In the genomic region with DNA sequence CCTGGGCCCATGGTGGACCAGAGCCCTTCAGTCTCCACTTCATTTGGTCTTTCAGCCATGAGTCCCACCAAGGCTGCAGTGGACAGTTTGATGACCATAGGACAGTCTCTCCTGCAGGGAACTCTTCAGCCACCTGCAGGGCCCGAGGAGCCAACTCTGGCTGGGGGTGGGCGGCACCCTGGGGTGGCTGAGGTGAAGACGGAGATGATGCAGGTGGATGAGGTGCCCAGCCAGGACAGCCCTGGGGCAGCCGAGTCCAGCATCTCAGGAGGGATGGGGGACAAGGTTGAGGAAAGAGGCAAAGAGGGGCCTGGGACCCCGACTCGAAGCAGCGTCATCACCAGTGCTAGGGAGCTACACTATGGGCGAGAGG, we compare ENCODE assay signal across 25 cellular contexts. TPM values are rescaled to one million over a fixed set of nuclear protein-coding genes. Genes with fewer than 3 reads are reported as not detected.
DNase-seq lines count a peak whose midpoint lies in the region; ATAC-seq and TF ChIP-seq lines count a peak whose summit lies in the region.
"Had no signal": no experiment of that assay in that cellular context is flagged by ENCODE, and none has a peak within 500 bp of the region (broad histone marks: within the 10 kb centered on the region; RNA-seq: fewer than 3 reads in every experiment).

No MANE protein-coding gene starts in this region.

- TF ChIP-seq EP300 in ovary (IDR thresholded peaks at IDR 0.05): no peak

- no peak for ATAC-seq in HG03439 (IDR thresholded peaks at IDR 0.05; ENCODE audit: unreplicated experiment)
- ATAC-seq: foreskin keratinocyte; naive thymus-derived CD8-positive, alpha-beta T cell had no signal

- TF ChIP-seq POLR2A in Peyer's patch (IDR thresholded peaks at IDR 0.05) (no peak), ovary (IDR thresholded peaks at IDR 0.05) (no peak), thyroid gland (IDR thresholded peaks at IDR 0.05) (no peak)

- H3K27ac ChIP-seq in Peyer's patch (no peak overlapping the region), ascending aorta (peak overlapping the region; percentile 97 to 98), ovary (peak overlapping the region in 1 of 2 donors; percentile 38), thyroid gland (peak overlapping the region in 2 of 3 donors; percentile 68 to 100)
- H3K27ac ChIP-seq: epithelial cell of prostate, foreskin keratinocyte had no signal

- H3K36me3 ChIP-seq in Peyer's patch (peaks cover 0 to 58% (median 2%) of the 10 kb centered on the region in 3 donors), ascending aorta (peaks cover 71 to 86% of the 10 kb centered on the region in 2 donors), ovary (peaks cover 3% of the 10 kb centered on the region), thyroid gland (peaks cover 55 to 69% of the 10 kb centered on the region in 2 donors)

- H3K9me3 ChIP-seq in Peyer's patch: no peaks in the 10 kb centered on the region
- no peaks in the 10 kb centered on the region for H3K9me3 ChIP-seq in ascending aorta
- H3K9me3 ChIP-seq in ovary: no peaks in the 10 kb centered on the region
- no peaks in the 10 kb centered on the region for H3K9me3 ChIP-seq in thyroid gland

- H3K27me3 ChIP-seq in Peyer's patch (no peaks in the 10 kb centered on the region), ascending aorta (no peaks in the 10 kb centered on the region), ovary (no peaks in the 10 kb centered on the region), thyroid gland (no peaks in the 10 kb centered on the region)

- intact Hi-C loops in ascending aorta (cut with DNase I): no loop called here
- intact Hi-C loops in ovary (cut with DNase I): loop anchor here (5.0 kb wide), 3 partner anchors 98 to 193 kb away; no protein-coding TSS in a partner anchor
- intact Hi-C loops in thyroid gland (cut with DNase I): no loop called here

- no peak for DNase-seq in Peyer's patch
- DNase-seq in ascending aorta (ENCODE audit: low spot score in 2 of 2): no peak
- no peak for DNase-seq in ovary
- DNase-seq in thyroid gland: no peak
- DNase-seq in UCSD-AML1 (lab: John Stamatoyannopoulos, UW; ENCODE audit: unreplicated experiment): no peak
- no peak for DNase-seq in DMS79 (lab: John Stamatoyannopoulos, UW)
- DNase-seq: activated CD4-positive, alpha-beta T cell treated with anti-CD3 and anti-CD28 coated beads for 1 hour; activated gamma-delta T cell treated with Interleukin-2 at 50 U/mL for 16 hours; AML-193; amniotic stem cell; COR-L47; DND-41; foreskin keratinocyte; GOT3; hypothalamus; IMR-90; kidney; naive thymus-derived CD8-positive, alpha-beta T cell; NCI-H1436 treated with DMSO at 0.1 percent for 48 hours; NCI-H524; stimulated activated CD4-positive, alpha-beta T cell treated with anti-CD3 and anti-CD28 coated beads, Interleukin-4, amount 100 ng/mL, for 24 hours; T1000 had no signal

- no peak for TF ChIP-seq CTCF in Peyer's patch (IDR thresholded peaks at IDR 0.05)
- TF ChIP-seq CTCF in ascending aorta (IDR thresholded peaks at IDR 0.05): no peak
- TF ChIP-seq CTCF in ovary (IDR thresholded peaks at IDR 0.05): no peak
- no peak for TF ChIP-seq CTCF in thyroid gland (IDR thresholded peaks at IDR 0.05)

- H3K4me3 ChIP-seq in Peyer's patch (peak overlapping the region in 3 of 4 donors; percentile 6 to 89 (median 11)), ascending aorta (peak overlapping the region; percentile 87 to 99), ovary (peak overlapping the region; percentile 99), thyroid gland (replicated peaks in 1 of 3) (peak overlapping the region in 1 of 3 donors; percentile 19)

- H3K4me1 ChIP-seq in Peyer's patch (peaks cover 0 to 44% (median under 1%) of the 10 kb centered on the region in 4 donors), ascending aorta (peaks cover 15 to 28% of the 10 kb centered on the region in 2 donors), ovary (ENCODE audit: insufficient read depth) (peaks cover 30% of the 10 kb centered on the region), thyroid gland (peaks cover 67 to 72% of the 10 kb centered on the region in 2 donors)
- H3K4me1 ChIP-seq: foreskin keratinocyte had no signal

- 94 to 98% (median 97%) methylated on average over 8 of the region's 8 CpGs for WGBS in ovary, 3 donors
- WGBS in thyroid gland, 2 donors: 91 to 93% methylated on average over 8 of the region's 8 CpGs

RNA-seq across cellular contexts. Expression of a gene that starts 4.3 kb away (rescaled TPM):
- 100 to 1,000 TPM in 3 of 4 donors, 10 to 100 TPM in 1; 84.8 to 257 (median 155) TPM for total RNA-seq in Peyer's patch
- total RNA-seq in ascending aorta: 344 TPM
- 100 to 1,000 TPM in 3 of 7 donors, 10 to 100 TPM in 4; 12.7 to 160 (median 94.6) TPM for total RNA-seq in ovary
- polyA plus RNA-seq in ovary: 10 to 100 TPM; 20.0 to 41.4 TPM
- total RNA-seq in thyroid gland: 100 to 1,000 TPM; 157 to 385 (median 177) TPM
- total RNA-seq: foreskin keratinocyte, IMR-90, M059J had no signal
- polyA plus RNA-seq: foreskin keratinocyte, IMR-90 had no signal

Comparison
In these comparisons a context has a peak if more than half of its experiments do, and no peak if none do; other contexts are left out.
1. H3K27ac ChIP-seq: peak in ascending aorta (2 of 2) and thyroid gland (2 of 3); none in Peyer's patch (0 of 4).
2. intact Hi-C loops: an anchor here in ovary (5.0 kb wide); none called in ascending aorta and thyroid gland.